21 cellular contexts compared by ENCODE assay signal in genomic region chr16:17289671-17290070, GRCh38.
"Had no signal": no experiment of that assay in that cellular context is flagged by ENCODE, and none has a peak within 500 bp of the region (broad histone marks: within the 10 kb centered on the region; RNA-seq: fewer than 3 reads in every experiment).

No MANE protein-coding gene starts in this region.

- H3K27me3 Mint-ChIP-seq: activated CD4-positive, alpha-beta memory T cell treated with anti-CD3 and anti-CD28 coated beads, Interleukin-2, amount 10 ng/mL, durations not matched to agents 7 days and 5 days; activated CD4-positive, alpha-beta T cell treated with anti-CD3 and anti-CD28 coated beads, Interleukin-2, amount 10 ng/mL, durations not matched to agents 7 days and 5 days; activated naive CD8-positive, alpha-beta T cell; IgD-negative memory B cell had no signal

- DNase-seq: activated CD4-positive, alpha-beta memory T cell treated with anti-CD3 and anti-CD28 coated beads, Interleukin-2, amount 10 ng/mL, durations not matched to agents 7 days and 5 days; activated CD4-positive, alpha-beta T cell treated with anti-CD3 and anti-CD28 coated beads, Interleukin-2, amount 10 ng/mL, durations not matched to agents 7 days and 5 days; activated CD8-positive, alpha-beta memory T cell treated with anti-CD3 and anti-CD28 coated beads, Interleukin-2, amount 50 U/mL, for 48 hours; activated effector memory CD4-positive, alpha-beta T cell treated with anti-CD3 and anti-CD28 coated beads, Interleukin-2, amount 50 U/mL, for 16 hours; activated naive CD4-positive, alpha-beta T cell treated with Interleukin-2 at 50 U/mL for 16 hours; activated T-cell treated with anti-CD3 and anti-CD28 coated beads, Interleukin-2, amount 50 U/mL, for 1 hour; KG1; NCI-H1092; NCI-H1417; NCI-H2029; NCI-H2107; NCI-H2171 treated with DMSO at 0.1 percent for 48 hours; NCI-H226; NCI-H510A; NCI-H69; PC-3; SHP77 treated with DMSO at 0.1 percent for 48 hours had no signal

- H3K27ac Mint-ChIP-seq: activated CD4-positive, alpha-beta memory T cell treated with anti-CD3 and anti-CD28 coated beads, Interleukin-2, amount 10 ng/mL, durations not matched to agents 7 days and 5 days; activated CD4-positive, alpha-beta T cell treated with anti-CD3 and anti-CD28 coated beads, Interleukin-2, amount 10 ng/mL, durations not matched to agents 7 days and 5 days; activated naive CD8-positive, alpha-beta T cell; T-helper 1 cell treated with Interleukin-12 subunit alpha and Interleukin-12 subunit beta and Interleukin-4 antibody, amounts not matched to agents 30 μg/mL and 1 μg/mL, for 36 hours had no signal

- H3K9me3 Mint-ChIP-seq: activated CD4-positive, alpha-beta memory T cell treated with anti-CD3 and anti-CD28 coated beads, Interleukin-2, amount 10 ng/mL, durations not matched to agents 7 days and 5 days; T-helper 1 cell treated with Interleukin-12 subunit alpha and Interleukin-12 subunit beta and Interleukin-4 antibody, amounts not matched to agents 30 μg/mL and 1 μg/mL, for 36 hours had no signal

- H3K4me3 Mint-ChIP-seq: activated CD4-positive, alpha-beta memory T cell treated with anti-CD3 and anti-CD28 coated beads, Interleukin-2, amount 10 ng/mL, durations not matched to agents 7 days and 5 days; activated CD4-positive, alpha-beta T cell treated with anti-CD3 and anti-CD28 coated beads, Interleukin-2, amount 10 ng/mL, durations not matched to agents 7 days and 5 days; activated naive CD8-positive, alpha-beta T cell; T-helper 1 cell treated with Interleukin-12 subunit alpha and Interleukin-12 subunit beta and Interleukin-4 antibody, amounts not matched to agents 30 μg/mL and 1 μg/mL, for 36 hours had no signal

- ATAC-seq: activated CD4-positive, CD25-positive, alpha-beta regulatory T cell treated with anti-CD3 and anti-CD28 coated beads, Interleukin-2, amount 50 U/mL, for 24 hours; PC-3 had no signal

- H3K4me1 Mint-ChIP-seq: activated CD4-positive, alpha-beta memory T cell treated with anti-CD3 and anti-CD28 coated beads, Interleukin-2, amount 10 ng/mL, durations not matched to agents 7 days and 5 days had no signal
